ENCODE assay signal across 8 cellular contexts in genomic region chr7:101103701-101104100, GRCh38. TPM values are rescaled to one million over a fixed set of nuclear protein-coding genes. Genes with fewer than 3 reads are reported as not detected.
DNase-seq lines count a peak whose midpoint lies in the region; ATAC-seq, FAIRE-seq and TF ChIP-seq lines count a peak whose summit lies in the region.
"Not testable (repeated sequence)": the region's sequence is repeated elsewhere in the genome, so short reads cannot be mapped to it uniquely, and the experiment has no call there.
"Had no signal": no experiment of that assay in that cellular context is flagged by ENCODE, and none has a peak within 500 bp of the region (broad histone marks: within the 10 kb centered on the region; RNA-seq: fewer than 3 reads in every experiment).

No MANE protein-coding gene starts in this region.

- not testable (repeated sequence) for DNase-seq in A549 (ENCODE audit: low read depth in 1 of 2, low spot score in 1 of 2); HCT116 (ENCODE audit: low read depth, low spot score); SJSA1 (ENCODE audit: low read depth in 1 of 2, low spot score in 2 of 2); H1 (ENCODE audit: low read depth in 1 of 2, low spot score in 2 of 2); left lobe of liver (ENCODE audit: low spot score); neuronal stem cell (ENCODE audit: low spot score)

- CTCF ChIA-PET in A549 (lab: Yijun Ruan, JAX) = interaction anchor here (0.8 to 20.0 kb wide), 5 partner anchors 8 to 49 kb away, joined by 3 to 600 read pairs (median 5); partner anchors contain the start of gene SERPINE1
- CTCF ChIA-PET in HCT116 (lab: Charles Lee) = interaction anchor here (1.6 kb wide), 1 partner anchor 9 kb away, joined by 5 read pairs; no protein-coding TSS in a partner anchor
- CTCF ChIA-PET in H1 (lab: Charles Lee; ENCODE audit: partially characterized antibody) = interaction anchor here (2.2 kb wide), 1 partner anchor 10 kb away, joined by 7 read pairs; no protein-coding TSS in a partner anchor

- H3K4me3 ChIP-seq in A549; HCT116 (replicated peaks in 1 of 2; ENCODE audit: low read depth in 1 of 2, low read length in 2 of 2); SJSA1; H1 (ENCODE audit: extremely low read depth in 1 of 4, insufficient read depth in 2 of 4, low read depth in 3 of 4, low read length in 4 of 4); neuronal stem cell (ENCODE audit: low read length in 2 of 2): not testable (repeated sequence)

- not testable (repeated sequence) for ATAC-seq in A549, HCT116
- peak; percentile 38 for ATAC-seq in left lobe of liver

- peaks cover 71% of the 10 kb centered on the region for H3K4me1 ChIP-seq in A549
- peaks cover 56 to 75% of the 10 kb centered on the region in 2 experiments for H3K4me1 ChIP-seq in HCT116 (ENCODE audit: control insufficient read depth in 1 of 2, insufficient read depth in 2 of 2, low read length in 2 of 2)
- peaks cover 64% of the 10 kb centered on the region for H3K4me1 ChIP-seq in SJSA1 (replicated peaks)
- peaks cover 0 to 17% (median 12%) of the 10 kb centered on the region in 4 experiments; a peak in 6 of 7 replicates for H3K4me1 ChIP-seq in H1 (replicated peaks in 1 of 4; ENCODE audit: control insufficient read depth in 3 of 4, insufficient read depth in 4 of 4, low read length in 3 of 4)
- H3K4me1 ChIP-seq in neuronal stem cell (ENCODE audit: control insufficient read depth in 2 of 2, insufficient read depth in 1 of 2, low read depth in 1 of 2, low read length in 2 of 2) = peaks cover 14% of the 10 kb centered on the region in 2 donors

- not testable (repeated sequence) for H3K79me2 ChIP-seq in HCT116 (ENCODE audit: insufficient read depth, low read length); H1 (ENCODE audit: control insufficient read depth in 1 of 2, insufficient read depth in 2 of 2, low read length in 2 of 2)

- 80% methylated on average over 10 of the region's 10 CpGs for WGBS in A549 (ENCODE audit: missing lambda C conversion rate)
- WGBS in H1 (ENCODE audit: extremely low coverage in 1 of 2, insufficient coverage in 1 of 2, insufficient read length in 1 of 2, insufficient replicate concordance in 2 of 2, low coverage in 1 of 2, low lambda C conversion rate in 2 of 2, missing lambda C conversion rate in 1 of 2), 2 experiments = 89% methylated on average over 10 of the region's 10 CpGs; no CpG with 5 or more reads in 1 of the 2 experiments
- no CpG with 5 or more reads among the region's 10 CpGs for whole genome bisulfite sequencing in neuronal stem cell (ENCODE audit: extremely low coverage in 2 of 2, insufficient read length in 2 of 2, insufficient replicate concordance in 1 of 2), 2 donors

- TF ChIP-seq RAD21 in A549 (conservative IDR thresholded peaks at IDR 0.05 in 1 of 2, IDR thresholded peaks at IDR 0.05 in 1 of 2); HCT116 (IDR thresholded peaks at IDR 0.05; ENCODE audit: low read depth); H1 (IDR thresholded peaks at IDR 0.05 in 1 of 2, conservative IDR thresholded peaks at IDR 0.05 in 1 of 2; ENCODE audit: low read depth in 2 of 2, low read length in 2 of 2): not testable (repeated sequence)

- not testable (repeated sequence) for TF ChIP-seq POLR2A in A549 (IDR thresholded peaks at IDR 0.05; ENCODE audit: low read length); HCT116 (IDR thresholded peaks at IDR 0.05; ENCODE audit: borderline replicate concordance, extremely low read depth, insufficient read depth, insufficient read length); H1 (IDR thresholded peaks at IDR 0.05; ENCODE audit: control extremely low read depth in 1 of 2, low read depth in 2 of 2, low read length in 2 of 2)

- not testable (repeated sequence) for H2BK120ac ChIP-seq in H1 (replicated peaks; ENCODE audit: low read depth, low read length); neuronal stem cell (ENCODE audit: low read depth, low read length)

- peak overlapping the region; percentile 86; the same call in 1 of the 2 replicates for H2BK20ac ChIP-seq in H1 (ENCODE audit: low read length)

- H4K5ac ChIP-seq in H1 (ENCODE audit: insufficient read length, low read depth, low read length) = not testable (repeated sequence)

- H3K79me1 ChIP-seq in H1 (ENCODE audit: low read depth, low read length); neuronal stem cell (ENCODE audit: low read depth, low read length): not testable (repeated sequence)

- RAD21 ChIA-PET in HCT116 (lab: Charles Lee; ENCODE audit: low non-redundant PET in 1 of 2, low total read pairs in 2 of 2, uncharacterized antibody in 2 of 2, unreplicated experiment in 2 of 2) = not testable (repeated sequence)

- H2BK5ac ChIP-seq in H1 (ENCODE audit: low read depth, low read length) = peak overlapping the region; percentile 46; the same call in 1 of the 2 replicates
- not testable (repeated sequence) for H2BK5ac ChIP-seq in neuronal stem cell (ENCODE audit: low read length)

- intact Hi-C loops in HCT116 (cut with micrococcal nuclease) = not testable (repeated sequence)

- peak overlapping the region; percentile 51 for H3K4me2 ChIP-seq in A549
- peak overlapping the region; percentile 51 for H3K4me2 ChIP-seq in HCT116 (ENCODE audit: low read length)
- H3K4me2 ChIP-seq in H1 (ENCODE audit: insufficient read depth in 1 of 2, low read depth in 2 of 2, low read length in 2 of 2); neuronal stem cell (ENCODE audit: insufficient read depth, low read length, poor library complexity, severe bottlenecking): not testable (repeated sequence)

- not testable (repeated sequence) for TF ChIP-seq CTCF in A549 (IDR thresholded peaks at IDR 0.05); HCT116 (IDR thresholded peaks at IDR 0.05 in 2 of 3, conservative IDR thresholded peaks at IDR 0.05 in 1 of 3; ENCODE audit: borderline replicate concordance in 1 of 3, insufficient read depth in 1 of 3, low read depth in 2 of 3, low read length in 2 of 3); H1 (IDR thresholded peaks at IDR 0.05; ENCODE audit: control extremely low read depth in 1 of 3, insufficient read depth in 1 of 3, low read depth in 1 of 3, low read length in 3 of 3)

- H3K18ac ChIP-seq in H1 (ENCODE audit: extremely low read depth, low read length) = not testable (repeated sequence)
- peak overlapping the region; percentile 74 for H3K18ac ChIP-seq in neuronal stem cell (ENCODE audit: low read length)

- peak overlapping the region; percentile 16; the same call in 1 of the 2 replicates for H2AK5ac ChIP-seq in H1 (ENCODE audit: low read depth, low read length)
- peak overlapping the region; percentile 5 for H2AK5ac ChIP-seq in neuronal stem cell (ENCODE audit: low read depth, low read length)

- peak overlapping the region; percentile 94 to 99 for H3K27ac ChIP-seq in A549
- peak overlapping the region; percentile 27 for H3K27ac ChIP-seq in HCT116 (ENCODE audit: low read depth, low read length)
- H3K27ac ChIP-seq in SJSA1 = peak overlapping the region; percentile 6
- not testable (repeated sequence) for H3K27ac ChIP-seq in H1 (ENCODE audit: low read depth, low read length); neuronal stem cell (replicated peaks; ENCODE audit: low read length)

- H2BK12ac ChIP-seq in H1 (ENCODE audit: low read depth, low read length) (peak overlapping the region; percentile 80; the same call in 1 of the 2 replicates), neuronal stem cell (ENCODE audit: low read length) (peak overlapping the region; percentile 24)

- not testable (repeated sequence) for H4K8ac ChIP-seq in H1 (ENCODE audit: extremely low read depth, insufficient read depth, low read length); neuronal stem cell (ENCODE audit: low read depth, low read length)

- peak overlapping the region; percentile 54 for H3K9ac ChIP-seq in HCT116 (ENCODE audit: low read length)
- not testable (repeated sequence) for H3K9ac ChIP-seq in H1 (replicated peaks in 1 of 4; ENCODE audit: extremely low read depth in 1 of 4, low read depth in 3 of 4, low read length in 3 of 4); neuronal stem cell (ENCODE audit: low read depth, low read length, poor library complexity)

- not testable (repeated sequence) for H3K23ac ChIP-seq in H1 (ENCODE audit: insufficient read length); neuronal stem cell (ENCODE audit: low read depth, low read length, poor library complexity)

- not testable (repeated sequence) for H3K36me3 ChIP-seq in HCT116 (ENCODE audit: control insufficient read depth in 1 of 2, insufficient read depth in 2 of 2, low read length in 2 of 2); SJSA1; H1 (ENCODE audit: control insufficient read depth in 2 of 4, insufficient read depth in 4 of 4, low read length in 3 of 4); neuronal stem cell (replicated peaks in 1 of 2; ENCODE audit: control insufficient read depth in 2 of 2, insufficient read depth in 2 of 2, low read length in 2 of 2)

- H3K14ac ChIP-seq in H1 (ENCODE audit: insufficient read length); neuronal stem cell (ENCODE audit: low read length): not testable (repeated sequence)

- peak overlapping the region; percentile 16 for H2AFZ ChIP-seq in HCT116 (ENCODE audit: low read depth, low read length, poor library complexity, severe bottlenecking)
- H2AFZ ChIP-seq in H1 (ENCODE audit: low read length); neuronal stem cell (ENCODE audit: low read length): not testable (repeated sequence)

- not testable (repeated sequence) for H4K20me1 ChIP-seq in HCT116 (ENCODE audit: insufficient read depth); H1 (replicated peaks in 1 of 2; ENCODE audit: control insufficient read depth in 1 of 2, insufficient read depth in 2 of 2, low read length in 2 of 2)

- not testable (repeated sequence) for BruUV-seq in HCT116 (replicated peaks; lab: Mats Ljungman, UMichigan)

- H4K91ac ChIP-seq in H1 (replicated peaks; ENCODE audit: insufficient read length, low read length); neuronal stem cell (ENCODE audit: low read depth, low read length, poor library complexity): not testable (repeated sequence)

- not testable (repeated sequence) for TF ChIP-seq EP300 in A549 (IDR thresholded peaks at IDR 0.05); H1 (IDR thresholded peaks at IDR 0.05; ENCODE audit: borderline replicate concordance in 1 of 2, low read depth in 2 of 2, low read length in 2 of 2)

- not testable (repeated sequence) for H3K9me2 ChIP-seq in HCT116 (ENCODE audit: insufficient read depth)

- not testable (repeated sequence) for FAIRE-seq in A549 (lab: Jason Lieb, UNC); H1 (lab: Jason Lieb, UNC)

- not testable (repeated sequence) for H3K4ac ChIP-seq in H1 (replicated peaks; ENCODE audit: insufficient read length, low read depth, low read length); neuronal stem cell (ENCODE audit: low read length)

- H3K27me3 ChIP-seq in HCT116 (ENCODE audit: insufficient read depth, low read length); SJSA1 (replicated peaks); H1 (replicated peaks in 1 of 4; ENCODE audit: control insufficient read depth in 3 of 4, extremely low read depth in 1 of 4, insufficient read depth in 3 of 4, low read length in 3 of 4); neuronal stem cell (ENCODE audit: control insufficient read depth in 3 of 3, insufficient read depth in 3 of 3, low read depth in 1 of 3, low read length in 3 of 3): not testable (repeated sequence)

- not testable (repeated sequence) for H3K56ac ChIP-seq in H1 (replicated peaks; ENCODE audit: insufficient read length, low read depth, low read length)

- not testable (repeated sequence) for H3K9me3 ChIP-seq in A549; HCT116 (ENCODE audit: control insufficient read depth in 1 of 2, insufficient read depth in 1 of 2, low read depth in 1 of 2, low read length in 2 of 2); SJSA1 (replicated peaks); H1 (ENCODE audit: insufficient read depth in 2 of 2, low read depth in 1 of 2, low read length in 1 of 2); neuronal stem cell (replicated peaks in 1 of 2; ENCODE audit: control insufficient read depth in 2 of 2, insufficient read depth in 1 of 2, low read depth in 1 of 2, low read length in 2 of 2)

- POLR2A ChIA-PET in A549 (lab: Yijun Ruan, JAX) = interaction anchor here (1.9 kb wide), 1 partner anchor 23 kb away, joined by 8 read pairs; the partner anchor contains the start of gene SERPINE1
- POLR2A ChIA-PET in HCT116 (lab: Charles Lee) = interaction anchor here (0.9 kb wide), 1 partner anchor 15 kb away, joined by 3 read pairs; no protein-coding TSS in a partner anchor
- POLR2A ChIA-PET in H1 (lab: Charles Lee; ENCODE audit: partially characterized antibody) = interaction anchor here (1.2 kb wide), 1 partner anchor 18 kb away, joined by 3 read pairs; no protein-coding TSS in a partner anchor

- 0 out of 2 replicates have a peak overlapping the region, but pooled peaks have one; percentile 88 for H2BK15ac ChIP-seq in H1 (ENCODE audit: low read length)
- H2BK15ac ChIP-seq in neuronal stem cell (ENCODE audit: low read length) = not testable (repeated sequence)

- H3K23me2 ChIP-seq in H1 (ENCODE audit: low read depth, low read length) = not testable (repeated sequence)

RNA-seq across cellular contexts. Expression of gene TRIM56, which starts 18.4 kb away (rescaled TPM):
- polyA plus RNA-seq in A549 (2011; rRNA removed) (3.9 and 5.2 TPM in 2 replicates), A549 (2017; fragmentation: RNase III; extraction: RNeasy Plus Mini Kit Qiagen cat#74134 plus additional on column Dnase treatment) (15.6 to 17.8 TPM (median 16.5 TPM) in 3 replicates), H1 (2011; rRNA removed) (2.0 and 3.4 TPM in 2 replicates)
- polyA plus RNA-seq in A549 (2012; cell fraction: cytosol; rRNA removed) = 3.2 and 4.2 TPM in 2 replicates
- 8.2 and 9.8 TPM in 2 replicates for polyA plus RNA-seq in A549 (2012; cell fraction: nucleus; rRNA removed)
- 8.1 and 14.2 TPM in 2 replicates for polyA minus RNA-seq in A549 (2011; rRNA and poly(A)+ RNA removed)
- total RNA-seq in HCT116 (2021; ENCODE audit: unreplicated experiment) (25.9 TPM), left lobe of liver (23.5 TPM)
- 11.2 and 13.1 TPM in 2 replicates for polyA plus RNA-seq in HCT116 (2012)
- 5.2 and 10.3 TPM in 2 replicates for total RNA-seq in SJSA1 (2014; rRNA removed; shearing (Covaris generic))
- 17.5 and 18.8 TPM in 2 replicates for total RNA-seq in H1 (2021; fragmentation: NEBNext Ultra II Directional; extraction: Animal tissue kit (Norgen Biotek cat#: 25700))
- 3.5 TPM for polyA plus RNA-seq in H1 (2011; cell fraction: cytosol; rRNA removed)
- 11.9 TPM for polyA plus RNA-seq in H1 (2011; cell fraction: nucleus; rRNA removed)
- 11.8 to 21.3 TPM (median 14.5 TPM) in 4 replicates for polyA plus RNA-seq in H1 (2012, experiment 1 of 2)
- 3.0 TPM for polyA plus RNA-seq in H1 (2012, experiment 2 of 2)
- polyA plus RNA-seq in H1 (2013, experiment 1 of 2) = 9.3 TPM
- 8.3 TPM for polyA plus RNA-seq in H1 (2013, experiment 2 of 2)
- 6.9 and 9.2 TPM in 2 replicates for polyA minus RNA-seq in H1 (2011; rRNA and poly(A)+ RNA removed)
- 5.9 TPM for polyA minus RNA-seq in H1 (2011; cell fraction: cytosol; rRNA and poly(A)+ RNA removed)
- polyA minus RNA-seq in H1 (2011; cell fraction: nucleus; rRNA and poly(A)+ RNA removed) = 9.1 TPM
- polyA plus RNA-seq in neuronal stem cell (2013, experiment 1 of 2) = 3.3 TPM
- polyA plus RNA-seq in neuronal stem cell (2013, experiment 2 of 2) = 3.7 TPM

RNA-seq across cellular contexts. Expression of gene SERPINE1, which starts 23.2 kb away (rescaled TPM):
- polyA plus RNA-seq in A549 (2011; rRNA removed) (300 and 355 TPM in 2 replicates), A549 (2017; fragmentation: RNase III; extraction: RNeasy Plus Mini Kit Qiagen cat#74134 plus additional on column Dnase treatment) (286 to 399 TPM (median 346 TPM) in 3 replicates), H1 (2011; rRNA removed) (3.7 and 3.8 TPM in 2 replicates)
- polyA plus RNA-seq in A549 (2012; cell fraction: cytosol; rRNA removed) = 315 and 419 TPM in 2 replicates
- 684 and 700 TPM in 2 replicates for polyA plus RNA-seq in A549 (2012; cell fraction: nucleus; rRNA removed)
- polyA minus RNA-seq in A549 (2011; rRNA and poly(A)+ RNA removed) = 377 and 382 TPM in 2 replicates
- total RNA-seq in HCT116 (2021; ENCODE audit: unreplicated experiment) (12.8 TPM), left lobe of liver (27.5 TPM)
- polyA plus RNA-seq in HCT116 (2012) = 32.8 and 45.4 TPM in 2 replicates
- 21.8 and 25.6 TPM in 2 replicates for total RNA-seq in SJSA1 (2014; rRNA removed; shearing (Covaris generic))
- 5.6 and 6.8 TPM in 2 replicates for total RNA-seq in H1 (2021; fragmentation: NEBNext Ultra II Directional; extraction: Animal tissue kit (Norgen Biotek cat#: 25700))
- polyA plus RNA-seq in H1 (2011; cell fraction: cytosol; rRNA removed) = 3.4 TPM
- polyA plus RNA-seq in H1 (2011; cell fraction: nucleus; rRNA removed) = 2.8 TPM
- polyA plus RNA-seq in H1 (2012, experiment 1 of 2) = 2.5 to 2.9 TPM (median 2.7 TPM) in 4 replicates
- polyA plus RNA-seq in H1 (2012, experiment 2 of 2) = 1.9 TPM
- 20.1 TPM for polyA plus RNA-seq in H1 (2013, experiment 1 of 2)
- 28.6 TPM for polyA plus RNA-seq in H1 (2013, experiment 2 of 2)
- 4.2 and 4.4 TPM in 2 replicates for polyA minus RNA-seq in H1 (2011; rRNA and poly(A)+ RNA removed)
- polyA minus RNA-seq in H1 (2011; cell fraction: cytosol; rRNA and poly(A)+ RNA removed) = 1.9 TPM
- 1.00 TPM for polyA minus RNA-seq in H1 (2011; cell fraction: nucleus; rRNA and poly(A)+ RNA removed)
- polyA plus RNA-seq in neuronal stem cell (2013, experiment 1 of 2) = 2.3 TPM
- polyA plus RNA-seq in neuronal stem cell (2013, experiment 2 of 2) = 2.2 TPM
- total RNA-seq: SK-MEL-5 had no signal
- polyA plus RNA-seq: IgD-negative memory B cell had no signal

RNA-seq across cellular contexts. Expression of gene AP1S1, which starts 50.6 kb away (rescaled TPM):
- polyA plus RNA-seq in A549 (2011; rRNA removed) (107 and 128 TPM in 2 replicates), A549 (2017; fragmentation: RNase III; extraction: RNeasy Plus Mini Kit Qiagen cat#74134 plus additional on column Dnase treatment) (181 to 187 TPM (median 182 TPM) in 3 replicates), H1 (2011; rRNA removed) (59.3 and 72.3 TPM in 2 replicates)
- polyA plus RNA-seq in A549 (2012; cell fraction: cytosol; rRNA removed) = 163 and 166 TPM in 2 replicates
- 79.8 and 104 TPM in 2 replicates for polyA plus RNA-seq in A549 (2012; cell fraction: nucleus; rRNA removed)
- polyA minus RNA-seq in A549 (2011; rRNA and poly(A)+ RNA removed) = 48.5 and 54.1 TPM in 2 replicates
- total RNA-seq in HCT116 (2021; ENCODE audit: unreplicated experiment) (130 TPM), left lobe of liver (26.8 TPM)
- 141 and 168 TPM in 2 replicates for polyA plus RNA-seq in HCT116 (2012)
- total RNA-seq in SJSA1 (2014; rRNA removed; shearing (Covaris generic)) = 98.4 and 119 TPM in 2 replicates
- 56.0 and 56.1 TPM in 2 replicates for total RNA-seq in H1 (2021; fragmentation: NEBNext Ultra II Directional; extraction: Animal tissue kit (Norgen Biotek cat#: 25700))
- 115 TPM for polyA plus RNA-seq in H1 (2011; cell fraction: cytosol; rRNA removed)
- polyA plus RNA-seq in H1 (2011; cell fraction: nucleus; rRNA removed) = 109 TPM
- 81.1 to 105 TPM (median 95.8 TPM) in 4 replicates for polyA plus RNA-seq in H1 (2012, experiment 1 of 2)
- polyA plus RNA-seq in H1 (2012, experiment 2 of 2) = 90.0 TPM
- 35.2 TPM for polyA plus RNA-seq in H1 (2013, experiment 1 of 2)
- 33.6 TPM for polyA plus RNA-seq in H1 (2013, experiment 2 of 2)
- polyA minus RNA-seq in H1 (2011; rRNA and poly(A)+ RNA removed) = 47.0 and 58.4 TPM in 2 replicates
- 17.9 TPM for polyA minus RNA-seq in H1 (2011; cell fraction: cytosol; rRNA and poly(A)+ RNA removed)
- polyA minus RNA-seq in H1 (2011; cell fraction: nucleus; rRNA and poly(A)+ RNA removed) = 16.7 TPM
- polyA plus RNA-seq in neuronal stem cell (2013, experiment 1 of 2) = 50.8 TPM
- polyA plus RNA-seq in neuronal stem cell (2013, experiment 2 of 2) = 51.6 TPM
